Comparison of ENCODE assay signal across 1 cellular context in the genomic region with DNA sequence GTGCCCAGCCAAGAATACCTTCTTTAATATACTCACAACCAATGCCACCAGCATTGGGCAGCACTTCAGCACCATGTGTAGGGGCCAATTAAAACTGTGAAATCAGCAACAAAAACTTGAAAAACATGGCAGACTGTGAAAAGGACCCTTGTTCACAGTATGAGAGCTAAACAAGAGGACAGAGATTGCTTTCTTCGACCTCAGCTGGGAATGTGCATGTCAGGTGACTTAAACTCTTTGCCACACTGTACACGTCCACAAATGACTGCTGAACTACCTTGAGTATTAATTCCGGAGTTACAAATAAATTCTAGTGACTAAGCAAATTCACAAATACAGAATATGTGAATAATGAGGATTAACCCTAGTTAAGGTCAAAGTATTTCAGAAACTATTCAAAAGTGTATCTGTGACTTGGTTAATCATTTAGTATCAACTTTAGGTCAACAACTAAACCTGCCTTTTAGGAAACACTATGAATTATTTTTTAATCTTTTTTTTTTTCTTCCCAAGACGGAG.
TF ChIP-seq lines count a peak whose summit lies in the region.

No MANE protein-coding gene starts in this region.

TF ChIP-seq in A549, 52 proteins besides CTCF, POLR2A, EP300 and RAD21:
- no peak for TF ChIP-seq BHLHE40 (IDR thresholded peaks at IDR 0.05; ENCODE audit: low read depth, low read length)
- TF ChIP-seq MAFK (IDR thresholded peaks at IDR 0.05; ENCODE audit: partially characterized antibody) = peak; percentile 57
